ENCODE assay signal across 8 cellular contexts in genomic region chr1:179036844-179037465, GRCh38. TPM values are rescaled to one million over a fixed set of nuclear protein-coding genes. Genes with fewer than 3 reads are reported as not detected.
A peak's percentile ranks its signal among the peaks of the same experiment; 100 is the strongest.
DNase-seq lines count a peak whose midpoint lies in the region; ATAC-seq lines count a peak whose summit lies in the region.

No MANE protein-coding gene starts in this region.

- H3K27me3 Mint-ChIP-seq in T-helper 1 cell treated with Interleukin-12 subunit alpha and Interleukin-12 subunit beta and Interleukin-4 antibody, amounts not matched to agents 30 μg/mL and 1 μg/mL, for 36 hours (ENCODE audit: low read depth): no peaks in the 10 kb centered on the region
- H3K27me3 Mint-ChIP-seq in natural killer cell treated with Interleukin-12 subunit alpha and Interleukin-12 subunit beta and Interleukin-15 and Interleukin-18, amount 100 ng/mL, for 72 hours: no peaks in the 10 kb centered on the region

- peaks cover 49% of the 10 kb centered on the region for H3K4me1 Mint-ChIP-seq in T-helper 1 cell treated with Interleukin-12 subunit alpha and Interleukin-12 subunit beta and Interleukin-4 antibody, amounts not matched to agents 30 μg/mL and 1 μg/mL, for 36 hours (ENCODE audit: low read depth)
- peaks cover 43 to 60% of the 10 kb centered on the region in 2 donors for H3K4me1 Mint-ChIP-seq in natural killer cell treated with Interleukin-12 subunit alpha and Interleukin-12 subunit beta and Interleukin-15 and Interleukin-18, amount 100 ng/mL, for 72 hours (ENCODE audit: low read depth in 2 of 2)

- peak overlapping the region; percentile 57 for H3K4me3 Mint-ChIP-seq in T-helper 1 cell treated with Interleukin-12 subunit alpha and Interleukin-12 subunit beta and Interleukin-4 antibody, amounts not matched to agents 30 μg/mL and 1 μg/mL, for 36 hours
- H3K4me3 Mint-ChIP-seq in natural killer cell treated with Interleukin-12 subunit alpha and Interleukin-12 subunit beta and Interleukin-15 and Interleukin-18, amount 100 ng/mL, for 72 hours: peak overlapping the region; percentile 61

- no peaks in the 10 kb centered on the region for H3K9me3 Mint-ChIP-seq in T-helper 1 cell treated with Interleukin-12 subunit alpha and Interleukin-12 subunit beta and Interleukin-4 antibody, amounts not matched to agents 30 μg/mL and 1 μg/mL, for 36 hours
- no peaks in the 10 kb centered on the region for H3K9me3 Mint-ChIP-seq in natural killer cell treated with Interleukin-12 subunit alpha and Interleukin-12 subunit beta and Interleukin-15 and Interleukin-18, amount 100 ng/mL, for 72 hours

- ATAC-seq in GM18858 (IDR thresholded peaks at IDR 0.05; ENCODE audit: unreplicated experiment) (peak; percentile 27), HG02623 (IDR thresholded peaks at IDR 0.05; ENCODE audit: unreplicated experiment) (peak; percentile 35)
- peak; percentile 76 to 82 for ATAC-seq in natural killer cell treated with Interleukin-12 subunit alpha and Interleukin-12 subunit beta and Interleukin-15 and Interleukin-18, amount 100 ng/mL, for 72 hours

- no peak for DNase-seq in natural killer cell treated with Interleukin-12 subunit alpha and Interleukin-12 subunit beta and Interleukin-15 and Interleukin-18, amount 100 ng/mL, for 72 hours (ENCODE audit: low spot score)
- DNase-seq in DMS 273 treated with DMSO at 0.1 percent for 48 hours (lab: John Stamatoyannopoulos, UW) (no peak), SK-N-DZ (ENCODE audit: low spot score) (no peak), NOMO-1 treated with DMSO at 0.1 percent for 48 hours (lab: John Stamatoyannopoulos, UW; ENCODE audit: unreplicated experiment) (no peak), NCI-H2107 treated with DMSO at 0.1 percent for 48 hours (lab: John Stamatoyannopoulos, UW; ENCODE audit: unreplicated experiment) (no peak)

- H3K36me3 Mint-ChIP-seq in T-helper 1 cell treated with Interleukin-12 subunit alpha and Interleukin-12 subunit beta and Interleukin-4 antibody, amounts not matched to agents 30 μg/mL and 1 μg/mL, for 36 hours (ENCODE audit: low read depth): peaks cover 6% of the 10 kb centered on the region
- no peaks in the 10 kb centered on the region for H3K36me3 Mint-ChIP-seq in natural killer cell treated with Interleukin-12 subunit alpha and Interleukin-12 subunit beta and Interleukin-15 and Interleukin-18, amount 100 ng/mL, for 72 hours

- peak overlapping the region; percentile 80 for H3K27ac Mint-ChIP-seq in T-helper 1 cell treated with Interleukin-12 subunit alpha and Interleukin-12 subunit beta and Interleukin-4 antibody, amounts not matched to agents 30 μg/mL and 1 μg/mL, for 36 hours
- peak overlapping the region; percentile 34 to 50 for H3K27ac Mint-ChIP-seq in natural killer cell treated with Interleukin-12 subunit alpha and Interleukin-12 subunit beta and Interleukin-15 and Interleukin-18, amount 100 ng/mL, for 72 hours

RNA-seq across cellular contexts. Expression of gene FAM20B, which starts 11.3 kb away (rescaled TPM):
- 10 to 100 TPM; 39.7 to 41.1 TPM for total RNA-seq in natural killer cell treated with Interleukin-12 subunit alpha and Interleukin-12 subunit beta and Interleukin-15 and Interleukin-18, amount 100 ng/mL, for 72 hours
- polyA plus RNA-seq in SK-N-DZ (2014; cell fraction: cytosol; rRNA removed): 23.2 TPM in 2 replicates
- 11.1 and 11.3 TPM in 2 replicates for polyA plus RNA-seq in SK-N-DZ (2014; cell fraction: nucleus; rRNA removed)

RNA-seq across cellular contexts. Expression of gene TOR3A, which starts 44.9 kb away (rescaled TPM):
- total RNA-seq in natural killer cell treated with Interleukin-12 subunit alpha and Interleukin-12 subunit beta and Interleukin-15 and Interleukin-18, amount 100 ng/mL, for 72 hours: 10 to 100 TPM; 36.4 to 63.1 TPM
- 14.9 and 28.1 TPM in 2 replicates for polyA plus RNA-seq in SK-N-DZ (2014; cell fraction: cytosol; rRNA removed)
- 10.4 and 27.1 TPM in 2 replicates for polyA plus RNA-seq in SK-N-DZ (2014; cell fraction: nucleus; rRNA removed)

Comparison
In these comparisons a context has a peak if more than half of its experiments do, and no peak if none do; other contexts are left out.
1. ATAC-seq: peak in every context shown above with its lines; median percentile 79 in natural killer cell treated with Interleukin-12 subunit alpha and Interleukin-12 subunit beta and Interleukin-15 and Interleukin-18, amount 100 ng/mL, for 72 hours; 35 in HG02623; 27 in GM18858.